ENCODE assay signal across 8 cellular contexts in genomic region chr2:150487537-150488429, GRCh38. TPM values are rescaled to one million over a fixed set of nuclear protein-coding genes. Genes with fewer than 3 reads are reported as not detected.
A peak's percentile ranks its signal among the peaks of the same experiment; 100 is the strongest.
DNase-seq lines count a peak whose midpoint lies in the region; ATAC-seq and TF ChIP-seq lines count a peak whose summit lies in the region.

RND3 (minus strand) TSS chr2:150487667; CDS start chr2:150487417, 250 bp downstream.

- no peaks in the 10 kb centered on the region for H3K36me3 ChIP-seq in cardiac muscle cell

- peaks cover 4% of the 10 kb centered on the region for H3K4me1 ChIP-seq in cardiac muscle cell (ENCODE audit: low read depth)

- H3K36me3 Mint-ChIP-seq in activated naive CD8-positive, alpha-beta T cell treated with anti-CD3 and anti-CD28 coated beads, Interleukin-2, amount 50 U/mL, for 24 hours (ENCODE audit: low read depth) = no peaks in the 10 kb centered on the region

- H3K4me1 Mint-ChIP-seq in activated naive CD8-positive, alpha-beta T cell treated with anti-CD3 and anti-CD28 coated beads, Interleukin-2, amount 50 U/mL, for 24 hours = peaks cover 11% of the 10 kb centered on the region

- H3K27ac ChIP-seq in cardiac muscle cell = no peak within 1 kb of the TSS

- peak within 1 kb of the TSS; percentile 42 for H3K4me3 Mint-ChIP-seq in activated naive CD8-positive, alpha-beta T cell treated with anti-CD3 and anti-CD28 coated beads, Interleukin-2, amount 50 U/mL, for 24 hours

- peak; percentile 57 for TF ChIP-seq CTCF in GM20000 (IDR thresholded peaks at IDR 0.05; ENCODE audit: extremely low read depth, missing control alignments)
- peak; percentile 86 for TF ChIP-seq CTCF in cardiac muscle cell (IDR thresholded peaks at IDR 0.05; ENCODE audit: low read depth, low read length)

- no peak within 1 kb of the TSS for H3K27ac Mint-ChIP-seq in activated naive CD8-positive, alpha-beta T cell treated with anti-CD3 and anti-CD28 coated beads, Interleukin-2, amount 50 U/mL, for 24 hours

- no peaks in the 10 kb centered on the region for H3K27me3 ChIP-seq in cardiac muscle cell

- no peaks in the 10 kb centered on the region for H3K9me3 ChIP-seq in cardiac muscle cell (ENCODE audit: low read depth)

- H3K9me3 Mint-ChIP-seq in activated naive CD8-positive, alpha-beta T cell treated with anti-CD3 and anti-CD28 coated beads, Interleukin-2, amount 50 U/mL, for 24 hours = no peaks in the 10 kb centered on the region

- peak; percentile 62 for ATAC-seq in activated naive CD8-positive, alpha-beta T cell treated with anti-CD3 and anti-CD28 coated beads, Interleukin-2, amount 50 U/mL, for 24 hours

- DNase-seq in DMS53 treated with DMSO at 0.1 percent for 48 hours (lab: John Stamatoyannopoulos, UW; ENCODE audit: unreplicated experiment) = peak; percentile 75
- DNase-seq in GM20000 (ENCODE audit: low spot score) = peak; percentile 76
- peak; percentile 97 for DNase-seq in HS-27A (ENCODE audit: low read depth)
- peak; percentile 96 for DNase-seq in NCI-H774 (lab: John Stamatoyannopoulos, UW)
- DNase-seq in activated naive CD8-positive, alpha-beta T cell treated with anti-CD3 and anti-CD28 coated beads, Interleukin-2, amount 50 U/mL, for 24 hours = peak; percentile 60
- DNase-seq in cardiac muscle cell (ENCODE audit: low read depth in 1 of 2, low spot score in 1 of 2) = peak; percentile 97 to 99
- DNase-seq in pons (ENCODE audit: low spot score) = peak; percentile 95
- DNase-seq in AML-193 (lab: John Stamatoyannopoulos, UW) = no peak

- H3K27me3 Mint-ChIP-seq in activated naive CD8-positive, alpha-beta T cell treated with anti-CD3 and anti-CD28 coated beads, Interleukin-2, amount 50 U/mL, for 24 hours = peaks cover 57% of the 10 kb centered on the region

- peak within 1 kb of the TSS; percentile 64 for H3K4me3 ChIP-seq in cardiac muscle cell

RNA-seq across cellular contexts. Expression of gene RND3, which starts in this region (rescaled TPM):
- total RNA-seq in cardiac muscle cell = 3.0 and 3.3 TPM in 2 replicates
- 4.2 and 4.3 TPM in 2 replicates for polyA plus RNA-seq in cardiac muscle cell

Comparison
In these comparisons a context has a peak if more than half of its experiments do, and no peak if none do; other contexts are left out.
1. DNase-seq: peak in DMS53 treated with DMSO at 0.1 percent for 48 hours (single experiment), GM20000 (single experiment), HS-27A (single experiment), NCI-H774 (single experiment), activated naive CD8-positive, alpha-beta T cell treated with anti-CD3 and anti-CD28 coated beads, Interleukin-2, amount 50 U/mL, for 24 hours (single experiment), cardiac muscle cell (2 of 2) and pons (single experiment); none in AML-193 (0 of 2).